8 cellular contexts compared by ENCODE assay signal in genomic region chr9:136312436-136312835, GRCh38. TPM values are rescaled to one million over a fixed set of nuclear protein-coding genes. Genes with fewer than 3 reads are reported as not detected.
DNase-seq lines count a peak whose midpoint lies in the region; ATAC-seq and TF ChIP-seq lines count a peak whose summit lies in the region.

No MANE protein-coding gene starts in this region.

- TF ChIP-seq CTCF in LNCaP clone FGC (IDR thresholded peaks at IDR 0.05; ENCODE audit: control insufficient read depth, extremely low read depth, insufficient read depth) (peak; percentile 37), fibroblast of villous mesenchyme (IDR thresholded peaks at IDR 0.05; ENCODE audit: insufficient read depth, low read depth, low read length) (peak; percentile 86)

- CTCF ChIA-PET in activated CD8-positive, alpha-beta memory T cell treated with anti-CD3 and anti-CD28 coated beads, Interleukin-2, amount 10 ng/mL, durations not matched to agents 7 days and 5 days (lab: Charles Lee) = interaction anchor here (0.6 to 2.1 kb wide), 6 partner anchors 51 to 128 kb away, joined by 3 to 14 read pairs (median 3); partner anchors contain the start of gene DNLZ

- peak; percentile 72 for DNase-seq in DMS53 (lab: John Stamatoyannopoulos, UW)
- no peak for DNase-seq in LNCaP clone FGC (ENCODE audit: low read depth)
- peak; percentile 61 for DNase-seq in activated CD8-positive, alpha-beta memory T cell treated with anti-CD3 and anti-CD28 coated beads, Interleukin-2, amount 10 ng/mL, durations not matched to agents 7 days and 5 days
- DNase-seq in fibroblast of villous mesenchyme (ENCODE audit: low read depth) = peak; percentile 64
- peak in 8 of 10 donors; percentile 42 to 94 (median 68) for DNase-seq in posterior cingulate gyrus
- no peak for DNase-seq in activated T-helper 1 cell treated with anti-CD3 and anti-CD28 coated beads, Interleukin-12 subunit alpha, Interleukin-12 subunit beta, Interleukin-2, Interleukin-4 antibody, amounts not matched to agents 30 ng/mL and 10 ng/mL and 1 ng/mL, durations not matched to agents 14 hours and 24 hours and 36 hours (ENCODE audit: low spot score)

- H3K36me3 Mint-ChIP-seq in activated CD8-positive, alpha-beta memory T cell treated with anti-CD3 and anti-CD28 coated beads, Interleukin-2, amount 10 ng/mL, durations not matched to agents 7 days and 5 days = peaks cover 8% of the 10 kb centered on the region
- no peaks in the 10 kb centered on the region for H3K36me3 Mint-ChIP-seq in activated T-helper 1 cell treated with anti-CD3 and anti-CD28 coated beads, Interleukin-12 subunit alpha, Interleukin-12 subunit beta, Interleukin-2, Interleukin-4 antibody, amounts not matched to agents 30 ng/mL and 10 ng/mL and 1 ng/mL, durations not matched to agents 14 hours and 24 hours and 36 hours (ENCODE audit: low read depth)

- H3K4me3 ChIP-seq in LNCaP clone FGC (ENCODE audit: low read depth, low read length) (no peak overlapping the region), fibroblast of villous mesenchyme (ENCODE audit: low read depth, low read length) (no peak overlapping the region)

- no peak overlapping the region for H3K27ac Mint-ChIP-seq in activated CD8-positive, alpha-beta memory T cell treated with anti-CD3 and anti-CD28 coated beads, Interleukin-2, amount 10 ng/mL, durations not matched to agents 7 days and 5 days
- no peak overlapping the region for H3K27ac Mint-ChIP-seq in activated T-helper 1 cell treated with anti-CD3 and anti-CD28 coated beads, Interleukin-12 subunit alpha, Interleukin-12 subunit beta, Interleukin-2, Interleukin-4 antibody, amounts not matched to agents 30 ng/mL and 10 ng/mL and 1 ng/mL, durations not matched to agents 14 hours and 24 hours and 36 hours

- H3K4me1 Mint-ChIP-seq in activated CD8-positive, alpha-beta memory T cell treated with anti-CD3 and anti-CD28 coated beads, Interleukin-2, amount 10 ng/mL, durations not matched to agents 7 days and 5 days = peaks cover 7% of the 10 kb centered on the region
- no peaks in the 10 kb centered on the region for H3K4me1 Mint-ChIP-seq in activated T-helper 1 cell treated with anti-CD3 and anti-CD28 coated beads, Interleukin-12 subunit alpha, Interleukin-12 subunit beta, Interleukin-2, Interleukin-4 antibody, amounts not matched to agents 30 ng/mL and 10 ng/mL and 1 ng/mL, durations not matched to agents 14 hours and 24 hours and 36 hours (ENCODE audit: low read depth)

- H3K27me3 Mint-ChIP-seq in activated CD8-positive, alpha-beta memory T cell treated with anti-CD3 and anti-CD28 coated beads, Interleukin-2, amount 10 ng/mL, durations not matched to agents 7 days and 5 days = no peaks in the 10 kb centered on the region
- H3K27me3 Mint-ChIP-seq in activated T-helper 1 cell treated with anti-CD3 and anti-CD28 coated beads, Interleukin-12 subunit alpha, Interleukin-12 subunit beta, Interleukin-2, Interleukin-4 antibody, amounts not matched to agents 30 ng/mL and 10 ng/mL and 1 ng/mL, durations not matched to agents 14 hours and 24 hours and 36 hours (ENCODE audit: insufficient read depth) = peaks cover 4% of the 10 kb centered on the region

- peak; percentile 60 for ATAC-seq in activated CD8-positive, alpha-beta memory T cell treated with anti-CD3 and anti-CD28 coated beads, Interleukin-2, amount 10 ng/mL, durations not matched to agents 7 days and 5 days
- ATAC-seq in GM19467 (IDR thresholded peaks at IDR 0.05; ENCODE audit: unreplicated experiment) (no peak), HG03521 (IDR thresholded peaks at IDR 0.05; ENCODE audit: unreplicated experiment) (no peak)

- intact Hi-C loops in posterior cingulate gyrus (cut with DNase I) = loop anchor here (2.0 to 5.0 kb wide), 2 partner anchors 50 to 88 kb away; partner anchors contain the start of genes DNLZ and SNAPC4
- intact Hi-C loops in activated T-helper 1 cell treated with anti-CD3 and anti-CD28 coated beads, Interleukin-12 subunit alpha, Interleukin-12 subunit beta, Interleukin-2, Interleukin-4 antibody, amounts not matched to agents 30 ng/mL and 10 ng/mL and 1 ng/mL, durations not matched to agents 14 hours and 24 hours and 36 hours (cut with micrococcal nuclease) = loop anchor here (1.0 kb wide), 1 partner anchor 88 kb away; the partner anchor contains the start of gene SNAPC4

- H3K9me3 Mint-ChIP-seq in activated CD8-positive, alpha-beta memory T cell treated with anti-CD3 and anti-CD28 coated beads, Interleukin-2, amount 10 ng/mL, durations not matched to agents 7 days and 5 days (ENCODE audit: low read depth) = peaks cover 16% of the 10 kb centered on the region
- H3K9me3 Mint-ChIP-seq in activated T-helper 1 cell treated with anti-CD3 and anti-CD28 coated beads, Interleukin-12 subunit alpha, Interleukin-12 subunit beta, Interleukin-2, Interleukin-4 antibody, amounts not matched to agents 30 ng/mL and 10 ng/mL and 1 ng/mL, durations not matched to agents 14 hours and 24 hours and 36 hours = peaks cover 20% of the 10 kb centered on the region

- H3K4me3 Mint-ChIP-seq in activated CD8-positive, alpha-beta memory T cell treated with anti-CD3 and anti-CD28 coated beads, Interleukin-2, amount 10 ng/mL, durations not matched to agents 7 days and 5 days = no peak overlapping the region
- no peak overlapping the region for H3K4me3 Mint-ChIP-seq in activated T-helper 1 cell treated with anti-CD3 and anti-CD28 coated beads, Interleukin-12 subunit alpha, Interleukin-12 subunit beta, Interleukin-2, Interleukin-4 antibody, amounts not matched to agents 30 ng/mL and 10 ng/mL and 1 ng/mL, durations not matched to agents 14 hours and 24 hours and 36 hours

RNA-seq across cellular contexts. Expression of gene CCDC187, which starts 8.5 kb away (rescaled TPM):
- not detected for total RNA-seq in activated CD8-positive, alpha-beta memory T cell treated with anti-CD3 and anti-CD28 coated beads, Interleukin-2, amount 10 ng/mL, durations not matched to agents 7 days and 5 days
- total RNA-seq in fibroblast of villous mesenchyme = under 0.01 TPM in 2 replicates
- not detected in 2 replicates for total RNA-seq in activated T-helper 1 cell treated with anti-CD3 and anti-CD28 coated beads, Interleukin-12 subunit alpha, Interleukin-12 subunit beta, Interleukin-2, Interleukin-4 antibody, amounts not matched to agents 30 ng/mL and 10 ng/mL and 1 ng/mL, durations not matched to agents 14 hours and 24 hours and 36 hours

RNA-seq across cellular contexts. Expression of gene GPSM1, which starts 14.9 kb away (rescaled TPM):
- 1 to 10 TPM; 4.5 to 6.7 TPM for total RNA-seq in activated CD8-positive, alpha-beta memory T cell treated with anti-CD3 and anti-CD28 coated beads, Interleukin-2, amount 10 ng/mL, durations not matched to agents 7 days and 5 days
- 54.8 and 72.5 TPM in 2 replicates for total RNA-seq in fibroblast of villous mesenchyme
- total RNA-seq in activated T-helper 1 cell treated with anti-CD3 and anti-CD28 coated beads, Interleukin-12 subunit alpha, Interleukin-12 subunit beta, Interleukin-2, Interleukin-4 antibody, amounts not matched to agents 30 ng/mL and 10 ng/mL and 1 ng/mL, durations not matched to agents 14 hours and 24 hours and 36 hours = 18.3 and 19.1 TPM in 2 replicates

RNA-seq across cellular contexts. Expression of gene DNLZ, which starts 51.1 kb away (rescaled TPM):
- 10 to 100 TPM; 22.4 to 23.7 TPM for total RNA-seq in activated CD8-positive, alpha-beta memory T cell treated with anti-CD3 and anti-CD28 coated beads, Interleukin-2, amount 10 ng/mL, durations not matched to agents 7 days and 5 days
- total RNA-seq in fibroblast of villous mesenchyme = 8.2 and 17.4 TPM in 2 replicates
- total RNA-seq in activated T-helper 1 cell treated with anti-CD3 and anti-CD28 coated beads, Interleukin-12 subunit alpha, Interleukin-12 subunit beta, Interleukin-2, Interleukin-4 antibody, amounts not matched to agents 30 ng/mL and 10 ng/mL and 1 ng/mL, durations not matched to agents 14 hours and 24 hours and 36 hours = 35.2 TPM in 2 replicates

Comparison
In these comparisons a context has a peak if more than half of its experiments do, and no peak if none do; other contexts are left out.
1. DNase-seq: peak in DMS53 (single experiment), activated CD8-positive, alpha-beta memory T cell treated with anti-CD3 and anti-CD28 coated beads, Interleukin-2, amount 10 ng/mL, durations not matched to agents 7 days and 5 days (single experiment), fibroblast of villous mesenchyme (single experiment) and posterior cingulate gyrus (8 of 10); none in LNCaP clone FGC (single experiment) and activated T-helper 1 cell treated with anti-CD3 and anti-CD28 coated beads, Interleukin-12 subunit alpha, Interleukin-12 subunit beta, Interleukin-2, Interleukin-4 antibody, amounts not matched to agents 30 ng/mL and 10 ng/mL and 1 ng/mL, durations not matched to agents 14 hours and 24 hours and 36 hours (single experiment).